In genomic region chr1:156054500-156055342, GRCh38 we compare ENCODE assay signal across 8 cellular contexts. TPM values are rescaled to one million over a fixed set of nuclear protein-coding genes. Genes with fewer than 3 reads are reported as not detected.
DNase-seq lines count a peak whose midpoint lies in the region; ATAC-seq and TF ChIP-seq lines count a peak whose summit lies in the region.

TSS of gene LAMTOR2 (plus strand) at chr1:156054782. CDS start at chr1:156054890, 108 bp downstream.

- peaks cover 17% of the 10 kb centered on the region for H3K27me3 Mint-ChIP-seq in GM23338 (ENCODE audit: insufficient read depth, low read depth, poor library complexity)
- no peaks in the 10 kb centered on the region for H3K27me3 Mint-ChIP-seq in naive thymus-derived CD8-positive, alpha-beta T cell

- H3K27ac ChIP-seq in DND-41 (ENCODE audit: low read length) (peak within 1 kb of the TSS; percentile 85), GM23338 (ENCODE audit: low read depth) (peak within 1 kb of the TSS; percentile 99), fibroblast of lung (ENCODE audit: insufficient read depth, low read length) (peak within 1 kb of the TSS; percentile 89)

- POLR2A ChIA-PET in naive thymus-derived CD8-positive, alpha-beta T cell (lab: Charles Lee) = interaction anchor here (0.7 to 1.9 kb wide), 2 partner anchors 34 to 78 kb away, joined by 3 to 12 read pairs; partner anchors contain the start of gene SSR2

- peaks cover 37% of the 10 kb centered on the region for H3K36me3 ChIP-seq in DND-41 (ENCODE audit: insufficient read depth, low read length)
- H3K36me3 ChIP-seq in GM23338 (ENCODE audit: insufficient read depth) = no peaks in the 10 kb centered on the region
- H3K36me3 ChIP-seq in fibroblast of lung (ENCODE audit: control insufficient read depth, insufficient read depth, low read length) = peaks cover 3% of the 10 kb centered on the region

- H3F3A ChIP-seq in GM23338 (replicated peaks; ENCODE audit: low read depth) = peaks cover 21% of the 10 kb centered on the region

- DNase-seq in DND-41 (peak; percentile 99), GM23338 (ENCODE audit: low spot score) (peak; percentile 100), LHCN-M2 (ENCODE audit: low read depth) (peak; percentile 97), RPMI8226 (peak; percentile 99), fibroblast of lung (ENCODE audit: low read depth in 2 of 2) (peak; percentile 93 to 94)
- DNase-seq in activated T-helper 1 cell treated with anti-CD3 and anti-CD28 coated beads, Interleukin-2, amount 50 U/mL, for 16 hours (ENCODE audit: low read depth in 1 of 2, low spot score in 1 of 2) = peak; percentile 90 to 91
- peak; percentile 89 to 96 (median 93) for DNase-seq in naive thymus-derived CD8-positive, alpha-beta T cell
- peak; percentile 86 to 93 (median 92) for DNase-seq in stimulated activated naive CD4-positive, alpha-beta T cell (lab: John Stamatoyannopoulos, UW)

- H3K4me1 Mint-ChIP-seq in GM23338 = peaks cover 22% of the 10 kb centered on the region
- H3K4me1 Mint-ChIP-seq in naive thymus-derived CD8-positive, alpha-beta T cell = peaks cover 20 to 39% (median 36%) of the 10 kb centered on the region in 4 donors

- peak within 1 kb of the TSS; percentile 97 for H3K27ac Mint-ChIP-seq in GM23338
- H3K27ac Mint-ChIP-seq in naive thymus-derived CD8-positive, alpha-beta T cell = peak within 1 kb of the TSS; percentile 81 to 97 (median 94)

- H3K9me2 ChIP-seq in GM23338 (ENCODE audit: insufficient read depth) = no peaks in the 10 kb centered on the region

- peak within 1 kb of the TSS; percentile 66 to 84 for H3K4me3 ChIP-seq in DND-41 (ENCODE audit: low read depth in 1 of 2, low read length in 2 of 2)
- H3K4me3 ChIP-seq in GM23338 = peak within 1 kb of the TSS; percentile 93
- H3K4me3 ChIP-seq in fibroblast of lung (replicated peaks in 1 of 4; ENCODE audit: control extremely low read depth in 1 of 4, insufficient read depth in 1 of 4, low read depth in 3 of 4, low read length in 4 of 4) = peak within 1 kb of the TSS; percentile 82 to 98 (median 90)

- H3K4me3 Mint-ChIP-seq in GM23338 = peak within 1 kb of the TSS; percentile 99
- H3K4me3 Mint-ChIP-seq in naive thymus-derived CD8-positive, alpha-beta T cell = peak within 1 kb of the TSS; percentile 90 to 100 (median 96)

- H3K9ac ChIP-seq in DND-41 (ENCODE audit: low read depth, low read length) (peak within 1 kb of the TSS; percentile 72), fibroblast of lung (ENCODE audit: insufficient read depth, low read length) (peak within 1 kb of the TSS; percentile 69)

- H3K4me2 ChIP-seq in DND-41 (ENCODE audit: insufficient read depth, low read length) = peak within 1 kb of the TSS; percentile 86
- peak within 1 kb of the TSS; percentile 97 for H3K4me2 ChIP-seq in GM23338
- peak within 1 kb of the TSS; percentile 100 for H3K4me2 ChIP-seq in fibroblast of lung (ENCODE audit: extremely low read depth, insufficient read depth, low read length)

- H3K27me3 ChIP-seq in DND-41 (ENCODE audit: insufficient read depth, low read length, poor library complexity) = no peaks in the 10 kb centered on the region
- H3K27me3 ChIP-seq in GM23338 (ENCODE audit: insufficient read depth) = no peaks in the 10 kb centered on the region
- H3K27me3 ChIP-seq in fibroblast of lung (ENCODE audit: control insufficient read depth, insufficient read depth, low read length) = no peaks in the 10 kb centered on the region

- no peaks in the 10 kb centered on the region; the same call in 2 of the 3 replicates for H3K9me3 Mint-ChIP-seq in GM23338
- H3K9me3 Mint-ChIP-seq in naive thymus-derived CD8-positive, alpha-beta T cell = no peaks in the 10 kb centered on the region

- H3K4me1 ChIP-seq in DND-41 (ENCODE audit: insufficient read depth, low read length) (peaks cover 36% of the 10 kb centered on the region), GM23338 (ENCODE audit: insufficient read depth) (peaks cover 12% of the 10 kb centered on the region; the same call in 1 of the 2 replicates), fibroblast of lung (ENCODE audit: control insufficient read depth, extremely low read depth, insufficient read depth, low read length) (peaks cover 7% of the 10 kb centered on the region)

- H2AFZ ChIP-seq in DND-41 (ENCODE audit: low read depth, low read length) = peak within 1 kb of the TSS; percentile 90
- peak within 1 kb of the TSS; percentile 96 for H2AFZ ChIP-seq in GM23338
- H2AFZ ChIP-seq in fibroblast of lung (ENCODE audit: low read length) = peak within 1 kb of the TSS; percentile 96

- H3K79me2 ChIP-seq in DND-41 (ENCODE audit: insufficient read depth, low read length) (peaks cover 33% of the 10 kb centered on the region), GM23338 (replicated peaks; ENCODE audit: insufficient read depth) (peaks cover 32% of the 10 kb centered on the region), fibroblast of lung (ENCODE audit: control insufficient read depth, insufficient read depth, low read length) (peaks cover 14% of the 10 kb centered on the region)

- peaks cover 12% of the 10 kb centered on the region; the same call in 1 of the 2 replicates for H4K20me1 ChIP-seq in DND-41 (ENCODE audit: insufficient read depth, low read length)
- H4K20me1 ChIP-seq in GM23338 (replicated peaks; ENCODE audit: insufficient read depth) = peaks cover 12% of the 10 kb centered on the region
- no peaks in the 10 kb centered on the region for H4K20me1 ChIP-seq in fibroblast of lung (ENCODE audit: control insufficient read depth, extremely low read depth, insufficient read depth, low read length)

- ATAC-seq in DND-41 (ENCODE audit: insufficient read depth, low read depth) (peak; percentile 81), GM23338 (peak; percentile 75)
- peak; percentile 79 to 83 for ATAC-seq in naive thymus-derived CD8-positive, alpha-beta T cell

- H3K36me3 Mint-ChIP-seq in GM23338 (ENCODE audit: low read depth) = peaks cover 43% of the 10 kb centered on the region
- H3K36me3 Mint-ChIP-seq in naive thymus-derived CD8-positive, alpha-beta T cell = peaks cover 0 to 16% (median 0%) of the 10 kb centered on the region in 3 donors

- TF ChIP-seq CTCF in DND-41 (IDR thresholded peaks at IDR 0.05; ENCODE audit: borderline replicate concordance, extremely low read depth, low read length, poor library complexity, severe bottlenecking) = no peak
- 0 out of 4 replicates have a peak, but pooled peaks of 1 of the 2 experiments have one; percentile 4 for TF ChIP-seq CTCF in GM23338 (conservative IDR thresholded peaks at IDR 0.05; ENCODE audit: low read depth in 2 of 2)
- TF ChIP-seq CTCF in fibroblast of lung (conservative IDR thresholded peaks at IDR 0.05 in 1 of 2, IDR thresholded peaks at IDR 0.05 in 1 of 2; ENCODE audit: low read depth in 1 of 2, low read length in 2 of 2) = no peak

- no peaks in the 10 kb centered on the region for H3K9me3 ChIP-seq in DND-41 (ENCODE audit: insufficient read depth, low read length, severe bottlenecking)
- no peaks in the 10 kb centered on the region for H3K9me3 ChIP-seq in fibroblast of lung (ENCODE audit: control insufficient read depth, insufficient read depth, low read depth, low read length)

TF ChIP-seq in GM23338, 12 proteins besides CTCF, POLR2A, EP300 and RAD21 (continues in another document):
- TF ChIP-seq REST (IDR thresholded peaks at IDR 0.05; ENCODE audit: unreplicated experiment) (no peak), NANOG (IDR thresholded peaks at IDR 0.05; ENCODE audit: borderline replicate concordance) (no peak), POLR2AphosphoS5 (IDR thresholded peaks at IDR 0.05; ENCODE audit: low read depth) (peak; percentile 93), STAT1 (IDR thresholded peaks at IDR 0.05; ENCODE audit: unreplicated experiment) (no peak), EZH2 (IDR thresholded peaks at IDR 0.05; ENCODE audit: low read depth, unreplicated experiment) (no peak), CREB1 (CRISPR knock-in tag; IDR thresholded peaks at IDR 0.05; ENCODE audit: low read depth) (peak; percentile 70)

RNA-seq across cellular contexts. Expression of gene LAMTOR2, which starts in this region (rescaled TPM):
- 35.2 and 67.3 TPM in 2 replicates for total RNA-seq in GM23338 (2014; rRNA removed; shearing (Covaris generic))
- polyA plus RNA-seq in GM23338 (2016; fragmentation: Nextera tagmentation; extraction: Ambion mirVana) = 108 and 113 TPM in 2 replicates
- 67.3 and 70.9 TPM in 2 replicates for total RNA-seq in LHCN-M2 (2014; rRNA removed)
- 135 TPM for polyA plus RNA-seq in LHCN-M2 (2012)
- 75.0 and 84.7 TPM in 2 replicates for total RNA-seq in fibroblast of lung
- 56.3 and 59.0 TPM in 2 replicates for polyA plus RNA-seq in fibroblast of lung
- polyA plus RNA-seq in fibroblast of lung (2012) = 91.5 and 97.8 TPM in 2 replicates
- polyA minus RNA-seq in fibroblast of lung (ENCODE audit: low replicate concordance) = 40.3 and 60.4 TPM in 2 replicates
- total RNA-seq in naive thymus-derived CD8-positive, alpha-beta T cell = 10 to 100 TPM; 22.6 to 24.2 TPM
- polyA plus RNA-seq in naive thymus-derived CD8-positive, alpha-beta T cell = 100 to 1,000 TPM in 1 of 3 donors, 10 to 100 TPM in 2; 89.1 to 102 (median 96.1) TPM

Comparison
In these comparisons a context has a peak if more than half of its experiments do, and no peak if none do; other contexts are left out.
1. Peak in every context shown above with its lines: DNase-seq, ATAC-seq, H3K4me3 ChIP-seq and H3K27ac ChIP-seq.